Comparison of ENCODE assay signal across 8 cellular contexts in genomic region chr1:58652351-58653184, GRCh38. TPM values are rescaled to one million over a fixed set of nuclear protein-coding genes. Genes with fewer than 3 reads are reported as not detected.
DNase-seq lines count a peak whose midpoint lies in the region; ATAC-seq and TF ChIP-seq lines count a peak whose summit lies in the region.

No MANE protein-coding gene starts in this region.

- ATAC-seq in HG02642 (IDR thresholded peaks at IDR 0.05; ENCODE audit: poor library complexity, unreplicated experiment) (peak; percentile 85), right cardiac atrium (peak; percentile 85 to 86)

- DNase-seq in activated T-cell treated with anti-CD3 and anti-CD28 coated beads for 1 hour (ENCODE audit: low read depth) (peak; percentile 36), NCI-H1092 treated with DMSO at 0.1 percent for 48 hours (lab: John Stamatoyannopoulos, UW) (peak; percentile 59), SKM-1 (lab: John Stamatoyannopoulos, UW; ENCODE audit: unreplicated experiment) (peak; percentile 75), anterior cingulate cortex (lab: John Stamatoyannopoulos, UW) (peak in 45 of 58 donors; percentile 3 to 85 (median 35)), right cardiac atrium (peak in 1 of 3 donors; percentile 30), sigmoid colon (peak; percentile 74)
- no peak for DNase-seq in activated T-cell treated with anti-CD3 and anti-CD28 coated beads, Interleukin-2, amount 50 U/mL, for 1 hour

- intact Hi-C loops in right cardiac atrium (cut with DNase I), result loop anchor here in 3 of 4 donors (2.0 to 5.0 kb wide), 2 partner anchors 135 to 136 kb away; no protein-coding TSS in a partner anchor
- intact Hi-C loops in sigmoid colon (cut with DNase I), result loop anchor here (2.0 to 10.0 kb wide), 2 partner anchors 138 to 1818 kb away; no protein-coding TSS in a partner anchor

- H3K36me3 ChIP-seq in sigmoid colon, result peaks cover 0 to 24% (median 0%) of the 10 kb centered on the region in 4 donors

- TF ChIP-seq CTCF in sigmoid colon (IDR thresholded peaks at IDR 0.05), result peak; percentile 55 to 79 (median 76)

- no peak for TF ChIP-seq EP300 in sigmoid colon (IDR thresholded peaks at IDR 0.05)

- no peak for TF ChIP-seq POLR2A in sigmoid colon (IDR thresholded peaks at IDR 0.05)

- H3K9me3 ChIP-seq in right cardiac atrium (ENCODE audit: control insufficient read depth, low read length), result no peaks in the 10 kb centered on the region
- no peaks in the 10 kb centered on the region for H3K9me3 ChIP-seq in sigmoid colon

- H3K4me3 ChIP-seq in right cardiac atrium (ENCODE audit: low read length), result no peak overlapping the region
- H3K4me3 ChIP-seq in sigmoid colon, result no peak overlapping the region

- H3K27ac ChIP-seq in right cardiac atrium (ENCODE audit: low read length), result no peak overlapping the region
- H3K27ac ChIP-seq in sigmoid colon, result peak overlapping the region in 1 of 4 donors; percentile 23

- no peaks in the 10 kb centered on the region for H3K27me3 ChIP-seq in right cardiac atrium (ENCODE audit: control insufficient read depth, insufficient read depth)
- H3K27me3 ChIP-seq in sigmoid colon, result no peaks in the 10 kb centered on the region

- 42% methylated on average over 8 of the region's 8 CpGs for WGBS in right cardiac atrium
- WGBS in sigmoid colon, 2 donors, result 44 to 45% methylated on average over 8 of the region's 8 CpGs

- no peaks in the 10 kb centered on the region for H3K4me1 ChIP-seq in right cardiac atrium (ENCODE audit: control insufficient read depth, insufficient read depth, low read length)
- H3K4me1 ChIP-seq in sigmoid colon, result peaks cover 0 to 10% (median 4%) of the 10 kb centered on the region in 4 donors

RNA-seq across cellular contexts. Expression of gene MYSM1, which starts 47.3 kb away (rescaled TPM):
- total RNA-seq in right cardiac atrium, result 10 to 100 TPM; 25.5 to 29.1 (median 25.9) TPM
- 9.3 TPM for polyA plus RNA-seq in right cardiac atrium
- total RNA-seq in sigmoid colon, result 10 to 100 TPM; 18.1 to 47.1 (median 27.2) TPM
- 10 to 100 TPM in 1 of 3 donors, 1 to 10 TPM in 2; 3.9 to 11.1 (median 6.0) TPM for polyA plus RNA-seq in sigmoid colon
